Comparison of ENCODE assay signal across 31 cellular contexts in the genomic region with DNA sequence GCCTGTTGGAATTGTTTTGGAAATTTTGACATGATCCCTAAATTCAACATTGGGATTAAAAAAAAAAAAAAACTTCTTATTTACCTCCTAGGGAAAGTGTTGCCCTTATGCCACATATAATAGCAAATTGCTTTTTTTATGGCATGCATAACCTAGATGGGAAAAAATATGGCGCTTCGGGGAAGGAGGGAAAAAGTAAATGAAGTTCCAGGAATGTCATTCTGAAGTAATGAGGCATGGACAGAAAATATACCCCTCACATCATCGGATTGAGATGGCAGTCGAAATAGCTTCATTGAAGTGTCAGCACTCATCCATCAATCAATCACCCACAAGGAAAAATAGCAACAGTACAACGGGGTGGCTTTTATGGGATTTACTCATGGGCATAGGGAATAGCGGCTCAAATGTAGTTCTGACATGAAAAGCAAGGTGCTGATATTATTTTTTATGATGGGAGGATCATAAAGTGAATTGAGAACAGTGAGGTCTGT.
"Had no signal": no experiment of that assay in that cellular context is flagged by ENCODE, and none has a peak within 500 bp of the region (broad histone marks: within the 10 kb centered on the region; RNA-seq: fewer than 3 reads in every experiment).

No MANE protein-coding gene starts in this region.

- DNase-seq: activated CD4-positive, alpha-beta memory T cell treated with anti-CD3 and anti-CD28 coated beads for 36 hours; activated CD4-positive, alpha-beta T cell treated with anti-CD3 and anti-CD28 coated beads for 36 hours; activated CD4-positive, alpha-beta T cell treated with anti-CD3 and anti-CD28 coated beads, Interleukin-2, amount 10 ng/mL, durations not matched to agents 24 days and 14 days; activated CD4-positive, CD25-positive, alpha-beta regulatory T cell; activated CD4-positive, CD25-positive, alpha-beta regulatory T cell treated with anti-CD3 and anti-CD28 coated beads, Interleukin-2, amount 50 U/mL, for 72 hours; activated CD8-positive, alpha-beta memory T cell treated with anti-CD3 and anti-CD28 coated beads, Interleukin-2, amount 10 ng/mL, durations not matched to agents 7 days and 5 days; activated CD8-positive, alpha-beta memory T cell treated with anti-CD3 and anti-CD28 coated beads, Interleukin-2, amount 50 U/mL, for 4 hours; activated CD8-positive, alpha-beta T cell treated with anti-CD3 and anti-CD28 coated beads, Interleukin-2, amount 10 ng/mL, durations not matched to agents 7 days and 5 days; activated effector memory CD4-positive, alpha-beta T cell treated with anti-CD3 and anti-CD28 coated beads, Interleukin-2, amount 50 U/mL, for 16 hours; activated naive CD4-positive, alpha-beta T cell treated with anti-CD3 and anti-CD28 coated beads for 36 hours; activated naive CD8-positive, alpha-beta T cell treated with anti-CD3 and anti-CD28 coated beads for 36 hours; activated naive CD8-positive, alpha-beta T cell treated with anti-CD3 and anti-CD28 coated beads, Interleukin-2, amount 50 U/mL, for 24 hours; activated T-cell treated with anti-CD3 and anti-CD28 coated beads, Interleukin-2, amount 50 U/mL, for 1 hour; activated T-cell treated with anti-CD3 and anti-CD28 coated beads, Interleukin-2, amount 50 U/mL, for 48 hours; adrenal gland; amygdala; aorta; body of pancreas; central memory CD4-positive, alpha-beta T cell; cerebellar nuclear complex; colonic mucosa; effector CD8-positive, alpha-beta T cell; foreskin fibroblast; heart left ventricle; T-helper 2 cell had no signal

- H3K27me3 Mint-ChIP-seq: activated CD4-positive, alpha-beta memory T cell treated with anti-CD3 and anti-CD28 coated beads for 36 hours; activated CD4-positive, alpha-beta T cell treated with anti-CD3 and anti-CD28 coated beads for 36 hours; activated CD4-positive, alpha-beta T cell treated with anti-CD3 and anti-CD28 coated beads, Interleukin-2, amount 10 ng/mL, durations not matched to agents 24 days and 14 days; activated naive CD4-positive, alpha-beta T cell treated with anti-CD3 and anti-CD28 coated beads, Interleukin-2, amount 50 U/mL, for 24 hours; activated naive CD8-positive, alpha-beta T cell treated with anti-CD3 and anti-CD28 coated beads for 36 hours; activated naive CD8-positive, alpha-beta T cell treated with anti-CD3 and anti-CD28 coated beads, Interleukin-2, amount 50 U/mL, for 24 hours had no signal

- H3K27ac Mint-ChIP-seq: activated CD4-positive, alpha-beta memory T cell treated with anti-CD3 and anti-CD28 coated beads for 36 hours; activated CD4-positive, alpha-beta T cell treated with anti-CD3 and anti-CD28 coated beads for 36 hours; activated CD4-positive, alpha-beta T cell treated with anti-CD3 and anti-CD28 coated beads, Interleukin-2, amount 10 ng/mL, durations not matched to agents 24 days and 14 days; activated CD8-positive, alpha-beta memory T cell treated with anti-CD3 and anti-CD28 coated beads, Interleukin-2, amount 10 ng/mL, durations not matched to agents 7 days and 5 days; activated CD8-positive, alpha-beta T cell treated with anti-CD3 and anti-CD28 coated beads, Interleukin-2, amount 10 ng/mL, durations not matched to agents 7 days and 5 days; activated naive CD4-positive, alpha-beta T cell treated with anti-CD3 and anti-CD28 coated beads for 36 hours; activated naive CD8-positive, alpha-beta T cell treated with anti-CD3 and anti-CD28 coated beads for 36 hours; activated naive CD8-positive, alpha-beta T cell treated with anti-CD3 and anti-CD28 coated beads, Interleukin-2, amount 50 U/mL, for 24 hours; activated T-helper 1 cell treated with anti-CD3 and anti-CD28 coated beads, Interleukin-12 subunit alpha, Interleukin-12 subunit beta, Interleukin-2, Interleukin-4 antibody, amounts not matched to agents 30 ng/mL and 10 ng/mL and 1 ng/mL, durations not matched to agents 14 hours and 24 hours and 36 hours; activated T-helper 2 cell treated with anti-CD3 and anti-CD28 coated beads, Interferon-gamma antibody, Interleukin-2, Interleukin-4, amounts not matched to agents 10 μg/mL and 5 μg/mL and 100 μg/mL, durations not matched to agents 14 hours and 24 hours and 36 hours had no signal

- FAIRE-seq: endometrium, endothelial cell of umbilical vein, frontal cortex had no signal

- H3K36me3 Mint-ChIP-seq: activated CD8-positive, alpha-beta memory T cell treated with anti-CD3 and anti-CD28 coated beads, Interleukin-2, amount 10 ng/mL, durations not matched to agents 7 days and 5 days; activated naive CD8-positive, alpha-beta T cell treated with anti-CD3 and anti-CD28 coated beads for 36 hours had no signal

- H3K4me3 Mint-ChIP-seq: activated CD4-positive, alpha-beta memory T cell treated with anti-CD3 and anti-CD28 coated beads for 36 hours; activated CD4-positive, alpha-beta T cell treated with anti-CD3 and anti-CD28 coated beads for 36 hours; activated CD4-positive, alpha-beta T cell treated with anti-CD3 and anti-CD28 coated beads, Interleukin-2, amount 10 ng/mL, durations not matched to agents 24 days and 14 days; activated CD8-positive, alpha-beta memory T cell treated with anti-CD3 and anti-CD28 coated beads, Interleukin-2, amount 10 ng/mL, durations not matched to agents 7 days and 5 days; activated CD8-positive, alpha-beta T cell treated with anti-CD3 and anti-CD28 coated beads, Interleukin-2, amount 10 ng/mL, durations not matched to agents 7 days and 5 days; activated naive CD4-positive, alpha-beta T cell treated with anti-CD3 and anti-CD28 coated beads for 36 hours; activated naive CD4-positive, alpha-beta T cell treated with anti-CD3 and anti-CD28 coated beads, Interleukin-2, amount 50 U/mL, for 24 hours; activated naive CD8-positive, alpha-beta T cell treated with anti-CD3 and anti-CD28 coated beads for 36 hours; activated naive CD8-positive, alpha-beta T cell treated with anti-CD3 and anti-CD28 coated beads, Interleukin-2, amount 50 U/mL, for 24 hours; activated T-helper 1 cell treated with anti-CD3 and anti-CD28 coated beads, Interleukin-12 subunit alpha, Interleukin-12 subunit beta, Interleukin-2, Interleukin-4 antibody, amounts not matched to agents 30 ng/mL and 10 ng/mL and 1 ng/mL, durations not matched to agents 14 hours and 24 hours and 36 hours had no signal

- H3K9me3 Mint-ChIP-seq: activated CD4-positive, alpha-beta T cell treated with anti-CD3 and anti-CD28 coated beads, Interleukin-2, amount 10 ng/mL, durations not matched to agents 24 days and 14 days; activated naive CD4-positive, alpha-beta T cell treated with anti-CD3 and anti-CD28 coated beads for 36 hours; activated naive CD4-positive, alpha-beta T cell treated with anti-CD3 and anti-CD28 coated beads, Interleukin-2, amount 50 U/mL, for 24 hours; activated naive CD8-positive, alpha-beta T cell treated with anti-CD3 and anti-CD28 coated beads, Interleukin-2, amount 50 U/mL, for 24 hours; activated T-helper 1 cell treated with anti-CD3 and anti-CD28 coated beads, Interleukin-12 subunit alpha, Interleukin-12 subunit beta, Interleukin-2, Interleukin-4 antibody, amounts not matched to agents 30 ng/mL and 10 ng/mL and 1 ng/mL, durations not matched to agents 14 hours and 24 hours and 36 hours; activated T-helper 2 cell treated with anti-CD3 and anti-CD28 coated beads, Interferon-gamma antibody, Interleukin-2, Interleukin-4, amounts not matched to agents 10 μg/mL and 5 μg/mL and 100 μg/mL, durations not matched to agents 14 hours and 24 hours and 36 hours had no signal

- ATAC-seq: activated CD4-positive, alpha-beta T cell treated with anti-CD3 and anti-CD28 coated beads for 36 hours; activated CD8-positive, alpha-beta memory T cell treated with anti-CD3 and anti-CD28 coated beads, Interleukin-2, amount 10 ng/mL, durations not matched to agents 7 days and 5 days; activated CD8-positive, alpha-beta T cell treated with anti-CD3 and anti-CD28 coated beads, Interleukin-2, amount 10 ng/mL, durations not matched to agents 7 days and 5 days; activated naive CD8-positive, alpha-beta T cell treated with anti-CD3 and anti-CD28 coated beads, Interleukin-2, amount 50 U/mL, for 24 hours; body of pancreas; heart left ventricle had no signal
